Comparison of ENCODE assay signal across 9 cellular contexts in genomic region chr10:17199351-17199804, GRCh38. TPM values are rescaled to one million over a fixed set of nuclear protein-coding genes. Genes with fewer than 3 reads are reported as not detected.
DNase-seq lines count a peak whose midpoint lies in the region; ATAC-seq and TF ChIP-seq lines count a peak whose summit lies in the region.
"Had no signal": no experiment of that assay in that cellular context is flagged by ENCODE, and none has a peak within 500 bp of the region (broad histone marks: within the 10 kb centered on the region; RNA-seq: fewer than 3 reads in every experiment).

No MANE protein-coding gene starts in this region.

- H3K4me1 ChIP-seq in gastrocnemius medialis: peaks cover 9 to 18% of the 10 kb centered on the region in 2 donors

- peak; percentile 38 for DNase-seq in GM03348 (ENCODE audit: low spot score)
- DNase-seq in RPMI7951 (ENCODE audit: low read depth): peak; percentile 72
- DNase-seq in fibroblast of peridontal ligament (ENCODE audit: extremely low read depth): peak; percentile 90
- no peak for DNase-seq in gastrocnemius medialis
- DNase-seq in NCI-H1436 treated with DMSO at 0.1 percent for 48 hours (lab: John Stamatoyannopoulos, UW): no peak
- DNase-seq in ureter (ENCODE audit: low spot score): no peak
- DNase-seq: NCI-H2081 had no signal

- peak overlapping the region; percentile 78 to 88 (median 86) for H3K27ac ChIP-seq in gastrocnemius medialis

- TF ChIP-seq POLR2A in gastrocnemius medialis (IDR thresholded peaks at IDR 0.05): peak in 1 of 2 donors; percentile 18

- H3K9me3 ChIP-seq in gastrocnemius medialis: no peaks in the 10 kb centered on the region

- no peaks in the 10 kb centered on the region for H3K36me3 ChIP-seq in gastrocnemius medialis

- intact Hi-C loops in gastrocnemius medialis (cut with DNase I; ENCODE audit: low total_unique reads): no loop called here

- ATAC-seq in gastrocnemius medialis: peak; percentile 59 to 63
- ATAC-seq in GM18498 (IDR thresholded peaks at IDR 0.05; ENCODE audit: unreplicated experiment): no peak
- ATAC-seq in HG02588 (IDR thresholded peaks at IDR 0.05; ENCODE audit: unreplicated experiment): no peak

- no peaks in the 10 kb centered on the region for H3K27me3 ChIP-seq in gastrocnemius medialis

- peak overlapping the region; percentile 83 to 93 (median 90) for H3K4me3 ChIP-seq in gastrocnemius medialis

- in situ Hi-C loops in gastrocnemius medialis (cut with MboI; ENCODE audit: low sequenced_read_pairs in 4 of 4): no loop called here

- TF ChIP-seq CTCF in gastrocnemius medialis (IDR thresholded peaks at IDR 0.05 in 4 of 5, conservative IDR thresholded peaks at IDR 0.05 in 1 of 5): no peak

RNA-seq across cellular contexts. Expression of gene TRDMT1, which starts 2.1 kb away (rescaled TPM):
- 9.9 and 18.1 TPM in 2 replicates for total RNA-seq in RPMI7951 (2014; rRNA removed; shearing (Covaris generic))
- 1 to 10 TPM in 3 of 4 donors, under 1 TPM in 1; 0.85 to 4.7 (median 2.1) TPM for total RNA-seq in gastrocnemius medialis
- total RNA-seq in ureter: 12.9 TPM

RNA-seq across cellular contexts. Expression of gene VIM, which starts 28.7 kb away (rescaled TPM):
- 11,641 and 12,249 TPM in 2 replicates for total RNA-seq in RPMI7951 (2014; rRNA removed; shearing (Covaris generic))
- total RNA-seq in gastrocnemius medialis (100 to 1,000 TPM; 355 to 835 (median 589) TPM), ureter (569 TPM)

Comparison
In these comparisons a context has a peak if more than half of its experiments do, and no peak if none do; other contexts are left out.
1. DNase-seq: peak in GM03348 (single experiment), RPMI7951 (single experiment) and fibroblast of peridontal ligament (single experiment); none in gastrocnemius medialis (0 of 2), NCI-H1436 treated with DMSO at 0.1 percent for 48 hours (single experiment) and ureter (single experiment).
2. ATAC-seq: peak in gastrocnemius medialis (2 of 2); none in GM18498 (single experiment) and HG02588 (single experiment).
3. RNA of gene VIM, which starts 28.7 kb away (total RNA-seq): 11,641 to 12,249 TPM in RPMI7951; 355 to 835 TPM in gastrocnemius medialis and 569 TPM in ureter (single experiment); every median in the first group is over 10 times any median in the second.